8 cellular contexts compared by ENCODE assay signal in genomic region chr6:26594730-26595632, GRCh38. TPM values are rescaled to one million over a fixed set of nuclear protein-coding genes. Genes with fewer than 3 reads are reported as not detected.
DNase-seq lines count a peak whose midpoint lies in the region; ATAC-seq and TF ChIP-seq lines count a peak whose summit lies in the region.

No MANE protein-coding gene starts in this region.

- H3K36me3 ChIP-seq in OCI-LY3 (replicated peaks; ENCODE audit: low read depth, low read length) = peaks cover 12% of the 10 kb centered on the region
- peaks cover 20% of the 10 kb centered on the region for H3K36me3 ChIP-seq in muscle layer of colon (ENCODE audit: insufficient read depth, low read length)

- H4K20me1 ChIP-seq in OCI-LY3 (ENCODE audit: insufficient read depth, low read length) = no peaks in the 10 kb centered on the region

- peak overlapping the region; percentile 63 for H3K4me2 ChIP-seq in OCI-LY3 (ENCODE audit: low read length)

- intact Hi-C loops in posterior vena cava (cut with DNase I) = loop anchor here in 1 of 2 donors (2.0 to 5.0 kb wide), 2 partner anchors 20 to 253 kb away; no protein-coding TSS in a partner anchor
- intact Hi-C loops in left colon (cut with DNase I, micrococcal nuclease) = loop anchor here in 1 of 2 donors (5.0 kb wide), 1 partner anchor 253 kb away; no protein-coding TSS in a partner anchor

- no peaks in the 10 kb centered on the region for H3K27me3 ChIP-seq in OCI-LY3 (ENCODE audit: low read depth, low read length)
- peaks cover 24 to 28% of the 10 kb centered on the region in 2 donors for H3K27me3 ChIP-seq in muscle layer of colon (ENCODE audit: control insufficient read depth in 1 of 2, insufficient read depth in 2 of 2, low read length in 2 of 2)

- peak overlapping the region; percentile 5; the same call in 1 of the 2 replicates for H3K27ac ChIP-seq in OCI-LY3 (ENCODE audit: low read length)
- no peak overlapping the region for H3K27ac ChIP-seq in muscle layer of colon (ENCODE audit: low read depth, low read length)

- H3K9ac ChIP-seq in OCI-LY3 (ENCODE audit: low read length) = peak overlapping the region; percentile 47
- H3K9ac ChIP-seq in muscle layer of colon (ENCODE audit: low read length) = peak overlapping the region; percentile 24

- DNase-seq in activated naive CD4-positive, alpha-beta T cell treated with Interleukin-2 at 50 U/mL for 16 hours = peak; percentile 44
- DNase-seq in activated naive CD4-positive, alpha-beta T cell (lab: John Stamatoyannopoulos, UW) = no peak
- DNase-seq in cardiac fibroblast (ENCODE audit: low read depth in 2 of 2) = peak; percentile 68 to 94
- no peak for DNase-seq in posterior vena cava (ENCODE audit: low spot score)
- no peak for DNase-seq in left colon
- DNase-seq in germinal center (ENCODE audit: low spot score) = no peak

- H2AFZ ChIP-seq in OCI-LY3 (ENCODE audit: low read depth, low read length) = peak overlapping the region; percentile 27

- H3K4me1 ChIP-seq in OCI-LY3 (ENCODE audit: low read length) = peaks cover 8% of the 10 kb centered on the region; the same call in 1 of the 2 replicates
- peaks cover 14% of the 10 kb centered on the region for H3K4me1 ChIP-seq in muscle layer of colon (ENCODE audit: insufficient read depth, low read length)

- TF ChIP-seq CTCF in OCI-LY3 (IDR thresholded peaks at IDR 0.05; ENCODE audit: low read depth, low read length) (no peak), cardiac fibroblast (IDR thresholded peaks at IDR 0.05; ENCODE audit: low read depth, low read length) (no peak)

- no peak for ATAC-seq in left colon

- H3K79me2 ChIP-seq in OCI-LY3 (ENCODE audit: low read length) = peaks cover 21% of the 10 kb centered on the region

- H3K4me3 ChIP-seq in OCI-LY3 (ENCODE audit: low read length) (peak overlapping the region; percentile 93), cardiac fibroblast (replicated peaks in 1 of 2; ENCODE audit: low read depth in 2 of 2, low read length in 2 of 2) (peak overlapping the region in 1 of 2 donors; percentile 57), muscle layer of colon (ENCODE audit: low read depth in 1 of 2, low read length in 2 of 2) (peak overlapping the region in 1 of 2 donors; percentile 69)

- H3K9me3 ChIP-seq in OCI-LY3 (ENCODE audit: insufficient read depth, low read length) = no peaks in the 10 kb centered on the region
- H3K9me3 ChIP-seq in muscle layer of colon (ENCODE audit: low read length) = no peaks in the 10 kb centered on the region

RNA-seq across cellular contexts. Expression of gene ABT1, which starts 1.8 kb away (rescaled TPM):
- total RNA-seq in posterior vena cava (10 to 100 TPM; 10.3 to 11.5 TPM), left colon (10 to 100 TPM; 12.7 to 15.4 TPM)

RNA-seq across cellular contexts. Expression of gene HMGN4, which starts 56.8 kb away (rescaled TPM):
- 10 to 100 TPM; 54.2 to 62.0 TPM for total RNA-seq in posterior vena cava
- total RNA-seq in left colon = 10 to 100 TPM; 54.9 to 55.7 TPM

Comparison
In these comparisons a context has a peak if more than half of its experiments do, and no peak if none do; other contexts are left out.
1. DNase-seq: peak in activated naive CD4-positive, alpha-beta T cell treated with Interleukin-2 at 50 U/mL for 16 hours (single experiment) and cardiac fibroblast (2 of 2); none in activated naive CD4-positive, alpha-beta T cell (0 of 4), posterior vena cava (single experiment), left colon (0 of 2) and germinal center (single experiment).